Comparison of ENCODE assay signal across 10 cellular contexts in the genomic region with DNA sequence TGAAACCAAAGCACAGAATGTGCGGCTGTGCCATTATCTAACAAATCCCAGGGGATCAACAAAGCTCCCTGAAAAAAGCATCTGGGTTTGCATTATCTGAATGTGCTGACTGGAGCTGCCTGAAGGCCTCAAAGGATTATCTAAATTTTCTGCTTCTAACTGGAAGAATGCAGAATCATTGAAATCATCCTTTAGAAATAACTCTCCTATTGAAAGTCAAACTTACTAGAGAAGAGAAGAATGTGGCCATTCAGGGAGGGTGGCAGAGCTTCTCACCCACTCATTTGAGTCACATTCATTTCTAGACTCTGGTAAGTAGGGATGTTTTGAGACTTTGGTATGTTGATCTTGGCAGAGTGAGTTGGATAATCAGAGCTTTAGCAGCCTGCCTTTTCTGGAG.
DNase-seq lines count a peak whose midpoint lies in the region; ATAC-seq, FAIRE-seq and TF ChIP-seq lines count a peak whose summit lies in the region.
"Had no signal": no experiment of that assay in that cellular context is flagged by ENCODE, and none has a peak within 500 bp of the region (broad histone marks: within the 10 kb centered on the region; RNA-seq: fewer than 3 reads in every experiment).

No MANE protein-coding gene starts in this region.

- H3K4me3 ChIP-seq in AG10803 (ENCODE audit: low read length): no peak overlapping the region

- TF ChIP-seq POLR2A in GM18505 (IDR thresholded peaks at IDR 0.05; ENCODE audit: borderline replicate concordance, extremely low read depth, insufficient read depth, insufficient read length): no peak

- FAIRE-seq in HTR-8/SVneo (lab: Jason Lieb, UNC): peak; percentile 60

- ATAC-seq in GM18870 (IDR thresholded peaks at IDR 0.05; ENCODE audit: unreplicated experiment) (no peak), GM18505 (IDR thresholded peaks at IDR 0.05; ENCODE audit: unreplicated experiment) (no peak)

- peak overlapping the region; percentile 63 for H3K27ac ChIP-seq in caudate nucleus (ENCODE audit: low read depth, low read length)

- DNase-seq in AG10803 (ENCODE audit: low read depth) (peak; percentile 97), HTR-8/SVneo (ENCODE audit: insufficient read length, low spot score) (peak; percentile 34), caudate nucleus (lab: John Stamatoyannopoulos, UW) (peak in 3 of 61 donors; percentile 8 to 24 (median 20)), myocyte (ENCODE audit: low read depth) (peak; percentile 67), cerebellar nuclear complex (lab: John Stamatoyannopoulos, UW) (no peak), CD1c-positive myeloid dendritic cell (ENCODE audit: extremely low spot score) (no peak)
- DNase-seq: activated naive CD4-positive, alpha-beta T cell; islet precursor cell had no signal

- TF ChIP-seq CTCF in AG10803 (conservative IDR thresholded peaks at IDR 0.05; ENCODE audit: low read length): no peak

Comparison
In these comparisons a context has a peak if more than half of its experiments do, and no peak if none do; other contexts are left out.
1. DNase-seq: peak in AG10803 (single experiment), HTR-8/SVneo (single experiment) and myocyte (single experiment); none in cerebellar nuclear complex (0 of 2) and CD1c-positive myeloid dendritic cell (single experiment).